20 cellular contexts compared by ENCODE assay signal in genomic region chr11:124551189-124551588, GRCh38. TPM values are rescaled to one million over a fixed set of nuclear protein-coding genes. Genes with fewer than 3 reads are reported as not detected.
"Had no signal": no experiment of that assay in that cellular context is flagged by ENCODE, and none has a peak within 500 bp of the region (broad histone marks: within the 10 kb centered on the region; RNA-seq: fewer than 3 reads in every experiment).

No MANE protein-coding gene starts in this region.

- ATAC-seq: body of pancreas; esophagus mucosa; left ventricle myocardium superior; natural killer cell; sciatic nerve; stimulated activated naive CD8-positive, alpha-beta T cell treated with anti-CD3 and anti-CD28 coated beads, Interleukin-15, Interleukin-2, amounts not matched to agents 100 U/mL and 50 U/mL, for 24 hours had no signal

- DNase-seq: activated CD4-positive, alpha-beta T cell treated with anti-CD3 and anti-CD28 coated beads, Interleukin-2, amount 50 U/mL, for 1 hour; activated CD8-positive, alpha-beta memory T cell treated with anti-CD3 and anti-CD28 coated beads for 24 hours; activated naive CD8-positive, alpha-beta T cell treated with anti-CD3 and anti-CD28 coated beads for 36 hours; amygdala; body of pancreas; central memory CD4-positive, alpha-beta T cell; colonic mucosa; hypothalamus; kidney glomerular epithelial cell; left ventricle myocardium superior; natural killer cell; occipital lobe; stimulated activated naive CD8-positive, alpha-beta T cell treated with anti-CD3 and anti-CD28 coated beads, Interleukin-15, Interleukin-2, amounts not matched to agents 100 U/mL and 50 U/mL, for 24 hours; transverse colon had no signal

- H3K27ac ChIP-seq: body of pancreas, colonic mucosa, prostate gland, transverse colon had no signal

RNA-seq across cellular contexts. Expression of gene OR8B12, which starts 7.7 kb away (rescaled TPM):
- total RNA-seq: activated naive CD8-positive, alpha-beta T cell treated with anti-CD3 and anti-CD28 coated beads for 36 hours; activated T-helper 1 cell treated with anti-CD3 and anti-CD28 coated beads, Interleukin-12 subunit alpha, Interleukin-12 subunit beta, Interleukin-2, Interleukin-4 antibody, amounts not matched to agents 30 ng/mL and 10 ng/mL and 1 ng/mL, durations not matched to agents 14 hours and 24 hours and 36 hours; body of pancreas; colonic mucosa; esophagus mucosa; glomerular endothelial cell; left ventricle myocardium superior; mucosa of gallbladder; natural killer cell; occipital lobe; prostate gland; sciatic nerve; transverse colon had no signal

RNA-seq across cellular contexts. Expression of gene OR8A1, which starts 18.6 kb away (rescaled TPM):
- total RNA-seq: activated naive CD8-positive, alpha-beta T cell treated with anti-CD3 and anti-CD28 coated beads for 36 hours; activated T-helper 1 cell treated with anti-CD3 and anti-CD28 coated beads, Interleukin-12 subunit alpha, Interleukin-12 subunit beta, Interleukin-2, Interleukin-4 antibody, amounts not matched to agents 30 ng/mL and 10 ng/mL and 1 ng/mL, durations not matched to agents 14 hours and 24 hours and 36 hours; body of pancreas; colonic mucosa; esophagus mucosa; glomerular endothelial cell; left ventricle myocardium superior; mucosa of gallbladder; natural killer cell; occipital lobe; prostate gland; sciatic nerve; transverse colon had no signal
